ENCODE assay signal across 23 cellular contexts in genomic region chrX:19708683-19709082, GRCh38.
A peak's percentile ranks its signal among the peaks of the same experiment; 100 is the strongest.
DNase-seq lines count a peak whose midpoint lies in the region; ATAC-seq, FAIRE-seq and TF ChIP-seq lines count a peak whose summit lies in the region.
"Had no signal": no experiment of that assay in that cellular context is flagged by ENCODE, and none has a peak within 500 bp of the region (broad histone marks: within the 10 kb centered on the region; RNA-seq: fewer than 3 reads in every experiment).

No MANE protein-coding gene starts in this region.

- no peaks in the 10 kb centered on the region for H3K27me3 Mint-ChIP-seq in activated CD4-positive, alpha-beta memory T cell treated with anti-CD3 and anti-CD28 coated beads for 36 hours
- no peaks in the 10 kb centered on the region for H3K27me3 Mint-ChIP-seq in activated CD4-positive, alpha-beta memory T cell treated with anti-CD3 and anti-CD28 coated beads, Interleukin-2, amount 10 ng/mL, durations not matched to agents 7 days and 5 days
- no peaks in the 10 kb centered on the region for H3K27me3 Mint-ChIP-seq in activated CD8-positive, alpha-beta T cell treated with anti-CD3 and anti-CD28 coated beads for 36 hours
- no peaks in the 10 kb centered on the region for H3K27me3 Mint-ChIP-seq in natural killer cell (ENCODE audit: low read depth in 2 of 2)
- H3K27me3 Mint-ChIP-seq: B cell; central memory CD8-positive, alpha-beta T cell had no signal

- TF ChIP-seq CTCF in activated CD8-positive, alpha-beta T cell treated with anti-CD3 and anti-CD28 coated beads for 36 hours (IDR thresholded peaks at IDR 0.05) = no peak
- TF ChIP-seq CTCF in natural killer cell (IDR thresholded peaks at IDR 0.05) = no peak

- no peak overlapping the region for H3K4me3 Mint-ChIP-seq in activated CD4-positive, alpha-beta memory T cell treated with anti-CD3 and anti-CD28 coated beads for 36 hours
- H3K4me3 Mint-ChIP-seq in activated CD4-positive, alpha-beta memory T cell treated with anti-CD3 and anti-CD28 coated beads, Interleukin-2, amount 10 ng/mL, durations not matched to agents 7 days and 5 days = no peak overlapping the region
- H3K4me3 Mint-ChIP-seq in activated CD8-positive, alpha-beta T cell treated with anti-CD3 and anti-CD28 coated beads for 36 hours = no peak overlapping the region
- no peak overlapping the region for H3K4me3 Mint-ChIP-seq in natural killer cell
- H3K4me3 Mint-ChIP-seq: B cell; central memory CD8-positive, alpha-beta T cell had no signal

- H3K9me3 Mint-ChIP-seq in activated CD4-positive, alpha-beta memory T cell treated with anti-CD3 and anti-CD28 coated beads for 36 hours = no peaks in the 10 kb centered on the region
- H3K9me3 Mint-ChIP-seq in activated CD4-positive, alpha-beta memory T cell treated with anti-CD3 and anti-CD28 coated beads, Interleukin-2, amount 10 ng/mL, durations not matched to agents 7 days and 5 days = no peaks in the 10 kb centered on the region
- no peaks in the 10 kb centered on the region for H3K9me3 Mint-ChIP-seq in activated CD8-positive, alpha-beta T cell treated with anti-CD3 and anti-CD28 coated beads for 36 hours
- no peaks in the 10 kb centered on the region for H3K9me3 Mint-ChIP-seq in natural killer cell
- H3K9me3 Mint-ChIP-seq: central memory CD8-positive, alpha-beta T cell had no signal

- POLR2A ChIA-PET in activated CD4-positive, alpha-beta memory T cell treated with anti-CD3 and anti-CD28 coated beads for 36 hours (lab: Charles Lee) = no interaction called here
- POLR2A ChIA-PET in activated CD4-positive, alpha-beta memory T cell treated with anti-CD3 and anti-CD28 coated beads, Interleukin-2, amount 10 ng/mL, durations not matched to agents 7 days and 5 days (lab: Charles Lee) = interaction anchor here (1.5 kb wide), 1 partner anchor 39 kb away, joined by 3 read pairs; no protein-coding TSS in a partner anchor
- POLR2A ChIA-PET in activated CD8-positive, alpha-beta T cell treated with anti-CD3 and anti-CD28 coated beads for 36 hours (lab: Charles Lee) = interaction anchor here (0.5 to 1.2 kb wide), 3 partner anchors 10 to 96 kb away, joined by 3 read pairs; no protein-coding TSS in a partner anchor

- H3K36me3 Mint-ChIP-seq in activated CD4-positive, alpha-beta memory T cell treated with anti-CD3 and anti-CD28 coated beads for 36 hours = peaks cover 4% of the 10 kb centered on the region
- peaks cover 27% of the 10 kb centered on the region for H3K36me3 Mint-ChIP-seq in activated CD4-positive, alpha-beta memory T cell treated with anti-CD3 and anti-CD28 coated beads, Interleukin-2, amount 10 ng/mL, durations not matched to agents 7 days and 5 days (ENCODE audit: low read depth)
- peaks cover 14% of the 10 kb centered on the region for H3K36me3 Mint-ChIP-seq in activated CD8-positive, alpha-beta T cell treated with anti-CD3 and anti-CD28 coated beads for 36 hours (ENCODE audit: low read depth)
- no peaks in the 10 kb centered on the region for H3K36me3 Mint-ChIP-seq in natural killer cell

- CTCF ChIA-PET in activated CD4-positive, alpha-beta memory T cell treated with anti-CD3 and anti-CD28 coated beads for 36 hours (lab: Charles Lee) = no interaction called here
- CTCF ChIA-PET in activated CD4-positive, alpha-beta memory T cell treated with anti-CD3 and anti-CD28 coated beads, Interleukin-2, amount 10 ng/mL, durations not matched to agents 7 days and 5 days (lab: Charles Lee) = no interaction called here
- CTCF ChIA-PET in activated CD8-positive, alpha-beta T cell treated with anti-CD3 and anti-CD28 coated beads for 36 hours (lab: Charles Lee) = interaction anchor here (1.3 kb wide), 1 partner anchor 12 kb away, joined by 3 read pairs; no protein-coding TSS in a partner anchor

- H3K27ac Mint-ChIP-seq in activated CD4-positive, alpha-beta memory T cell treated with anti-CD3 and anti-CD28 coated beads for 36 hours = peak overlapping the region; percentile 58
- H3K27ac Mint-ChIP-seq in activated CD4-positive, alpha-beta memory T cell treated with anti-CD3 and anti-CD28 coated beads, Interleukin-2, amount 10 ng/mL, durations not matched to agents 7 days and 5 days = no peak overlapping the region
- H3K27ac Mint-ChIP-seq in activated CD8-positive, alpha-beta T cell treated with anti-CD3 and anti-CD28 coated beads for 36 hours = peak overlapping the region; percentile 66
- H3K27ac Mint-ChIP-seq in natural killer cell = peak overlapping the region; percentile 56 to 71

- peak; percentile 39 for ATAC-seq in activated CD8-positive, alpha-beta T cell treated with anti-CD3 and anti-CD28 coated beads for 36 hours
- peak in 1 of 3 donors; percentile 26 for ATAC-seq in natural killer cell
- ATAC-seq in esophagus mucosa = no peak

- peak; percentile 55 for FAIRE-seq in GM18507 (lab: Jason Lieb, UNC)
- FAIRE-seq: endothelial cell of umbilical vein had no signal

- peak; percentile 16 for DNase-seq in activated CD4-positive, alpha-beta memory T cell treated with anti-CD3 and anti-CD28 coated beads for 36 hours
- DNase-seq in activated CD4-positive, alpha-beta memory T cell treated with anti-CD3 and anti-CD28 coated beads, Interleukin-2, amount 10 ng/mL, durations not matched to agents 7 days and 5 days = no peak
- DNase-seq in GM18507 (ENCODE audit: extremely low spot score, insufficient read length, low read depth) (no peak), natural killer cell (no peak), hepatic stellate cell (ENCODE audit: low spot score) (no peak), AG08395 (ENCODE audit: low spot score) (no peak)
- DNase-seq in activated CD8-positive, alpha-beta T cell treated with anti-CD3 and anti-CD28 coated beads for 36 hours = no peak
- DNase-seq: 8988T; activated CD4-positive, alpha-beta T cell treated with anti-CD3 and anti-CD28 coated beads, Interleukin-2, amount 50 U/mL, for 1 hour; activated naive CD4-positive, alpha-beta T cell treated with Interleukin-2 at 50 U/mL for 16 hours; aorta; DMS79 treated with DMSO at 0.1 percent for 48 hours; NCI-H2081 treated with DMSO at 0.1 percent for 48 hours; NCI-H446; NCI-H82; nucleus accumbens; stimulated activated CD4-positive, alpha-beta T cell treated with anti-CD3 and anti-CD28 coated beads, Interleukin-1b, Interleukin-23, amount 100 ng/mL, for 48 hours; T-helper 9 cell; WERI-Rb-1 had no signal

- intact Hi-C loops in activated CD4-positive, alpha-beta memory T cell treated with anti-CD3 and anti-CD28 coated beads for 36 hours (cut with micrococcal nuclease) = no loop called here
- intact Hi-C loops in activated CD8-positive, alpha-beta T cell treated with anti-CD3 and anti-CD28 coated beads for 36 hours (cut with micrococcal nuclease) = no loop called here
- intact Hi-C loops in natural killer cell (cut with micrococcal nuclease) = no loop called here

- peaks cover 58% of the 10 kb centered on the region for H3K4me1 Mint-ChIP-seq in activated CD4-positive, alpha-beta memory T cell treated with anti-CD3 and anti-CD28 coated beads for 36 hours (ENCODE audit: low read depth)
- H3K4me1 Mint-ChIP-seq in activated CD4-positive, alpha-beta memory T cell treated with anti-CD3 and anti-CD28 coated beads, Interleukin-2, amount 10 ng/mL, durations not matched to agents 7 days and 5 days = peaks cover 49% of the 10 kb centered on the region
- peaks cover 70% of the 10 kb centered on the region for H3K4me1 Mint-ChIP-seq in activated CD8-positive, alpha-beta T cell treated with anti-CD3 and anti-CD28 coated beads for 36 hours (ENCODE audit: low read depth)
- peaks cover 23 to 41% of the 10 kb centered on the region in 2 donors for H3K4me1 Mint-ChIP-seq in natural killer cell
